19 cellular contexts compared by ENCODE assay signal in genomic region chr12:41701943-41702601, GRCh38.
DNase-seq lines count a peak whose midpoint lies in the region; ATAC-seq and TF ChIP-seq lines count a peak whose summit lies in the region.
"Had no signal": no experiment of that assay in that cellular context is flagged by ENCODE, and none has a peak within 500 bp of the region (broad histone marks: within the 10 kb centered on the region; RNA-seq: fewer than 3 reads in every experiment).

No MANE protein-coding gene starts in this region.

- no peak overlapping the region for H2AFZ ChIP-seq in mammary epithelial cell (ENCODE audit: low read depth, low read length)

- H3K9me3 ChIP-seq in HEK293 (ENCODE audit: control insufficient read depth, insufficient read depth, low read depth, low read length) (no peaks in the 10 kb centered on the region), mammary epithelial cell (replicated peaks; ENCODE audit: insufficient read depth, low read length) (no peaks in the 10 kb centered on the region)
- H3K9me3 ChIP-seq: Peyer's patch had no signal

- POLR2A ChIA-PET in HEK293 (lab: Yijun Ruan, JAX): no interaction called here

- no TSS peak for BruUV-seq in mammary epithelial cell (replicated peaks; lab: Mats Ljungman, UMichigan)

- no peaks in the 10 kb centered on the region for H4K20me1 ChIP-seq in mammary epithelial cell (ENCODE audit: insufficient read depth, low read length)

- dilution Hi-C loops in mammary epithelial cell (cut with HindIII; ENCODE audit: low sequenced_read_pairs): no loop called here

- H3K4me1 ChIP-seq in HEK293 (ENCODE audit: control insufficient read depth, insufficient read depth, low read length): peaks cover 5% of the 10 kb centered on the region
- no peaks in the 10 kb centered on the region for H3K4me1 ChIP-seq in mammary epithelial cell (ENCODE audit: insufficient read depth, low read length)
- H3K4me1 ChIP-seq: Peyer's patch had no signal

- H3K9ac ChIP-seq in mammary epithelial cell (ENCODE audit: insufficient read depth, low read length): no peak overlapping the region

- H3K27ac ChIP-seq in HEK293 (ENCODE audit: extremely low read depth, low read depth, low read length): no peak overlapping the region
- H3K27ac ChIP-seq in epithelial cell of prostate: no peak overlapping the region
- no peak overlapping the region for H3K27ac ChIP-seq in mammary epithelial cell (ENCODE audit: insufficient read depth, low read depth, low read length)
- H3K27ac ChIP-seq: Peyer's patch had no signal

- 24% methylated on average over 2 of the region's 2 CpGs for WGBS in mammary epithelial cell (ENCODE audit: low coverage, missing lambda C conversion rate)

- no peak for TF ChIP-seq CTCF in HEK293 (tag by site-specific recombination; IDR thresholded peaks at IDR 0.05)
- TF ChIP-seq CTCF in mammary epithelial cell (conservative IDR thresholded peaks at IDR 0.05 in 1 of 2, IDR thresholded peaks at IDR 0.05 in 1 of 2; ENCODE audit: extremely low read depth in 1 of 2, insufficient read depth in 1 of 2, low read depth in 1 of 2, low read length in 2 of 2): no peak

- CTCF ChIA-PET in HEK293 (lab: Yijun Ruan, JAX) (no interaction called here), mammary epithelial cell (lab: Charles Lee; ENCODE audit: low non-redundant PET) (no interaction called here)

- H3K79me2 ChIP-seq in mammary epithelial cell (ENCODE audit: insufficient read depth, low read length): no peaks in the 10 kb centered on the region

- no peaks in the 10 kb centered on the region for H3K27me3 ChIP-seq in mammary epithelial cell (ENCODE audit: insufficient read depth, low read length)
- H3K27me3 ChIP-seq: Peyer's patch had no signal

- intact Hi-C loops in mammary epithelial cell (cut with micrococcal nuclease): no loop called here

- H3K36me3 ChIP-seq in HEK293 (ENCODE audit: control insufficient read depth in 2 of 2, insufficient read depth in 1 of 2, low read length in 2 of 2) (no peaks in the 10 kb centered on the region), mammary epithelial cell (ENCODE audit: insufficient read depth, low read length) (no peaks in the 10 kb centered on the region)
- H3K36me3 ChIP-seq: Peyer's patch had no signal

- in situ Hi-C loops in mammary epithelial cell (cut with MboI; ENCODE audit: low sequenced_read_pairs in 2 of 2): no loop called here

- ATAC-seq in HG02970 (IDR thresholded peaks at IDR 0.05; ENCODE audit: low FRiP score, unreplicated experiment): no peak
- ATAC-seq in GM18858 (IDR thresholded peaks at IDR 0.05; ENCODE audit: unreplicated experiment): no peak
- ATAC-seq: HCT116, Right ventricle myocardium inferior, T-cell had no signal

- H3K4me3 ChIP-seq in HEK293 (ENCODE audit: low read depth, low read length) (no peak overlapping the region), mammary epithelial cell (replicated peaks in 1 of 3; ENCODE audit: insufficient read depth in 1 of 3, low read depth in 2 of 3, low read length in 3 of 3) (no peak overlapping the region)
- H3K4me3 ChIP-seq: Peyer's patch had no signal

- no peak overlapping the region for H3K4me2 ChIP-seq in mammary epithelial cell (ENCODE audit: insufficient read depth, low read depth, low read length)

- DNase-seq in RPMI8226 (peak; percentile 60), epithelial cell of prostate (ENCODE audit: low read depth, low spot score) (peak; percentile 24), renal cortical epithelial cell (ENCODE audit: low read depth) (peak; percentile 78), mammary epithelial cell (no peak)
- DNase-seq: ACHN; C1 segment of cervical spinal cord; CD8-positive, alpha-beta memory T cell; DMS79; KG1; NCI-H187; NCI-H2227 treated with DMSO at 0.1 percent for 48 hours; NCI-H524; Peyer's patch; T-cell had no signal

TF ChIP-seq in HEK293, 187 proteins besides CTCF, POLR2A, EP300 and RAD21 (continues in another document):
- TF ChIP-seq TCF7L2 (IDR thresholded peaks at IDR 0.05; ENCODE audit: borderline replicate concordance, low read depth, low read length): no peak
- TF ChIP-seq ZNF510 (tag by site-specific recombination; IDR thresholded peaks at IDR 0.05; ENCODE audit: insufficient replicate concordance): no peak
- no peak for TF ChIP-seq SETDB1 (IDR thresholded peaks at IDR 0.05; ENCODE audit: insufficient read length, low read length)
- TF ChIP-seq ZNF837 (tag by site-specific recombination; IDR thresholded peaks at IDR 0.05): no peak
- no peak for TF ChIP-seq ZEB2 (tag by site-specific recombination; IDR thresholded peaks at IDR 0.05)
- TF ChIP-seq YY2 (tag by site-specific recombination; IDR thresholded peaks at IDR 0.05): 0 out of 2 replicates have a peak, but pooled peaks have one; percentile 11
- no peak for TF ChIP-seq ZNF302 (tag by site-specific recombination; IDR thresholded peaks at IDR 0.05; ENCODE audit: low read depth)
- TF ChIP-seq, protein P1, sequence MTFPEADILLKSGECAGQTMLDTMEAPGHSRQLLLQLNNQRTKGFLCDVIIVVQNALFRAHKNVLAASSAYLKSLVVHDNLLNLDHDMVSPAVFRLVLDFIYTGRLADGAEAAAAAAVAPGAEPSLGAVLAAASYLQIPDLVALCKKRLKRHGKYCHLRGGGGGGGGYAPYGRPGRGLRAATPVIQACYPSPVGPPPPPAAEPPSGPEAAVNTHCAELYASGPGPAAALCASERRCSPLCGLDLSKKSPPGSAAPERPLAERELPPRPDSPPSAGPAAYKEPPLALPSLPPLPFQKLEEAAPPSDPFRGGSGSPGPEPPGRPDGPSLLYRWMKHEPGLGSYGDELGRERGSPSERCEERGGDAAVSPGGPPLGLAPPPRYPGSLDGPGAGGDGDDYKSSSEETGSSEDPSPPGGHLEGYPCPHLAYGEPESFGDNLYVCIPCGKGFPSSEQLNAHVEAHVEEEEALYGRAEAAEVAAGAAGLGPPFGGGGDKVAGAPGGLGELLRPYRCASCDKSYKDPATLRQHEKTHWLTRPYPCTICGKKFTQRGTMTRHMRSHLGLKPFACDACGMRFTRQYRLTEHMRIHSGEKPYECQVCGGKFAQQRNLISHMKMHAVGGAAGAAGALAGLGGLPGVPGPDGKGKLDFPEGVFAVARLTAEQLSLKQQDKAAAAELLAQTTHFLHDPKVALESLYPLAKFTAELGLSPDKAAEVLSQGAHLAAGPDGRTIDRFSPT (tag by site-specific recombination; IDR thresholded peaks at IDR 0.05): no peak
- no peak for TF ChIP-seq ZBTB1 (tag by site-specific recombination; IDR thresholded peaks at IDR 0.05)
- TF ChIP-seq ZNF350 (tag by site-specific recombination; IDR thresholded peaks at IDR 0.05): no peak
- peak; percentile 51; the same call in 1 of the 2 replicates for TF ChIP-seq ZNF660 (tag by site-specific recombination; IDR thresholded peaks at IDR 0.05)
- TF ChIP-seq ZNF776 (tag by site-specific recombination; IDR thresholded peaks at IDR 0.05; ENCODE audit: borderline replicate concordance): no peak
- TF ChIP-seq ZNF701 (tag by site-specific recombination; IDR thresholded peaks at IDR 0.05): no peak
- TF ChIP-seq ZNF146 (tag by site-specific recombination; IDR thresholded peaks at IDR 0.05): no peak
- TF ChIP-seq HOXA7 (CRISPR knock-in tag; IDR thresholded peaks at IDR 0.05; ENCODE audit: borderline replicate concordance): no peak
- no peak for TF ChIP-seq ZNF24 (tag by site-specific recombination; IDR thresholded peaks at IDR 0.05)
- TF ChIP-seq ZSCAN30 (tag by site-specific recombination; IDR thresholded peaks at IDR 0.05): no peak
- TF ChIP-seq ZNF626 (tag by site-specific recombination; IDR thresholded peaks at IDR 0.05): no peak
- TF ChIP-seq AEBP2 (tag by site-specific recombination; IDR thresholded peaks at IDR 0.05; ENCODE audit: borderline replicate concordance): no peak
- TF ChIP-seq ZNF558 (tag by site-specific recombination; IDR thresholded peaks at IDR 0.05): no peak
- TF ChIP-seq ZNF362 (tag by site-specific recombination; IDR thresholded peaks at IDR 0.05): no peak
- TF ChIP-seq, protein P2, sequence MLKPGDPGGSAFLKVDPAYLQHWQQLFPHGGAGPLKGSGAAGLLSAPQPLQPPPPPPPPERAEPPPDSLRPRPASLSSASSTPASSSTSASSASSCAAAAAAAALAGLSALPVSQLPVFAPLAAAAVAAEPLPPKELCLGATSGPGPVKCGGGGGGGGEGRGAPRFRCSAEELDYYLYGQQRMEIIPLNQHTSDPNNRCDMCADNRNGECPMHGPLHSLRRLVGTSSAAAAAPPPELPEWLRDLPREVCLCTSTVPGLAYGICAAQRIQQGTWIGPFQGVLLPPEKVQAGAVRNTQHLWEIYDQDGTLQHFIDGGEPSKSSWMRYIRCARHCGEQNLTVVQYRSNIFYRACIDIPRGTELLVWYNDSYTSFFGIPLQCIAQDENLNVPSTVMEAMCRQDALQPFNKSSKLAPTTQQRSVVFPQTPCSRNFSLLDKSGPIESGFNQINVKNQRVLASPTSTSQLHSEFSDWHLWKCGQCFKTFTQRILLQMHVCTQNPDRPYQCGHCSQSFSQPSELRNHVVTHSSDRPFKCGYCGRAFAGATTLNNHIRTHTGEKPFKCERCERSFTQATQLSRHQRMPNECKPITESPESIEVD (tag by site-specific recombination; IDR thresholded peaks at IDR 0.05): no peak; the same call in 1 of the 2 replicates
- 0 out of 2 replicates have a peak, but pooled peaks have one; percentile 33 for TF ChIP-seq ZNF248 (tag by site-specific recombination; IDR thresholded peaks at IDR 0.05)
- no peak for TF ChIP-seq ZNF221 (tag by site-specific recombination; IDR thresholded peaks at IDR 0.05; ENCODE audit: borderline replicate concordance)
